11 cellular contexts compared by ENCODE assay signal in the genomic region with DNA sequence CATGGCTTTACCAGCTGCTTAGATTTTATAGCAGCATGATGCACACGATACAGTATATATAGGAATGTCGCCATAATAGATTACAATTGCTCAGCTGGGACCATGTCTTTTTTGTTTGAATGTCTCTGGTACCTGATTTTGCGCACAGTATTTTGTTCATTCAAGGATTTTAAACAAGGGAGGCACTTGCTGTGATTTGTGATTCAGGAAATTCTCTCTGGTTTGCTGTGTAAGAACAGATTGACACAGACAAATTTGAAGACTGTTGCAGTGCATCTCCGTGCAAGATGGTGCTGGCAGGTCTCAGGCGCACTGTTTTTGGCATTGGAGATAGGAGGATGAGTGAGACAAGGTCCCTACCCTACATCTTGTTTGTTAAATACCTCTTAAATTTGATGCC. TPM values are rescaled to one million over a fixed set of nuclear protein-coding genes. Genes with fewer than 3 reads are reported as not detected.
DNase-seq lines count a peak whose midpoint lies in the region; ATAC-seq, FAIRE-seq and TF ChIP-seq lines count a peak whose summit lies in the region.
"Had no signal": no experiment of that assay in that cellular context is flagged by ENCODE, and none has a peak within 500 bp of the region (broad histone marks: within the 10 kb centered on the region; RNA-seq: fewer than 3 reads in every experiment).

No MANE protein-coding gene starts in this region.

- H3K9me3 ChIP-seq in SK-N-SH (no peaks in the 10 kb centered on the region), Panc1 (ENCODE audit: control insufficient read depth, insufficient read depth, low read depth, low read length) (no peaks in the 10 kb centered on the region), endodermal cell (ENCODE audit: control insufficient read depth, low read length) (no peaks in the 10 kb centered on the region), sigmoid colon (no peaks in the 10 kb centered on the region)

- H3K4me2 ChIP-seq in SK-N-SH: peak overlapping the region; percentile 77; the same call in 1 of the 2 replicates

- H3K27me3 Mint-ChIP-seq in endodermal cell (ENCODE audit: insufficient read depth): no peaks in the 10 kb centered on the region

- peaks cover 20% of the 10 kb centered on the region for H3K36me3 Mint-ChIP-seq in endodermal cell (ENCODE audit: low read depth)

- no peaks in the 10 kb centered on the region for H3K9me3 Mint-ChIP-seq in endodermal cell

- no peak for ATAC-seq in SK-N-SH treated with all-trans-retinoic acid at 6 μM for 48 hours
- no peak for ATAC-seq in Panc1

- DNase-seq in SK-N-SH (no peak), Panc1 (ENCODE audit: low read depth, low spot score) (no peak), endodermal cell (no peak), sigmoid colon (no peak), HTR-8/SVneo (ENCODE audit: insufficient read length, low spot score) (no peak), RCC 7860 (ENCODE audit: low spot score) (no peak)
- DNase-seq in central memory CD4-positive, alpha-beta T cell: no peak
- DNase-seq: WERI-Rb-1 had no signal

- H3K4me3 ChIP-seq in SK-N-SH (ENCODE audit: low read depth in 2 of 2, low read length in 1 of 2): no peak overlapping the region
- H3K4me3 ChIP-seq in Panc1 (ENCODE audit: low read depth in 2 of 2, low read length in 2 of 2): peak overlapping the region in 1 of 2 experiments; percentile 96; a peak in 2 of 4 replicates
- peak overlapping the region; percentile 88 for H3K4me3 ChIP-seq in endodermal cell (ENCODE audit: low read length)
- H3K4me3 ChIP-seq in sigmoid colon: no peak overlapping the region

- H3K4me1 ChIP-seq in SK-N-SH (ENCODE audit: control insufficient read depth in 1 of 2, insufficient read depth in 2 of 2, low read depth in 1 of 2, low read length in 1 of 2) (peaks cover 19 to 24% of the 10 kb centered on the region in 2 experiments; a peak in 2 of 4 replicates), Panc1 (ENCODE audit: control insufficient read depth, insufficient read depth, low read length) (peaks cover 24% of the 10 kb centered on the region), endodermal cell (ENCODE audit: control insufficient read depth, insufficient read depth, low read length) (peaks cover 24% of the 10 kb centered on the region), sigmoid colon (peaks cover 0 to 50% (median 40%) of the 10 kb centered on the region in 4 donors)

- H3K79me2 ChIP-seq in SK-N-SH (ENCODE audit: insufficient read depth): peaks cover 72% of the 10 kb centered on the region

- POLR2A ChIA-PET in SK-N-SH (lab: Yijun Ruan, JAX) (interaction anchor here (0.9 kb wide), 1 partner anchor 79 kb away, joined by 3 read pairs; the partner anchor contains the start of gene COMMD7), Panc1 (lab: Charles Lee) (no interaction called here)

- H3K4me3 Mint-ChIP-seq in endodermal cell: no peak overlapping the region

- CTCF ChIA-PET in SK-N-SH (lab: Yijun Ruan, JAX): interaction anchor here (1.7 to 2.4 kb wide), 2 partner anchors 32 to 44 kb away, joined by 3 to 13 read pairs; no protein-coding TSS in a partner anchor
- CTCF ChIA-PET in Panc1 (lab: Charles Lee): no interaction called here

- 96% methylated on average over 5 of the region's 5 CpGs for WGBS in SK-N-SH (ENCODE audit: low lambda C conversion rate)
- WGBS in endodermal cell (ENCODE audit: insufficient coverage in 1 of 2, insufficient read length in 1 of 2), 2 experiments: 93 to 96% methylated on average over 4 to 5 of the region's 5 CpGs
- 61 to 78% methylated on average over 5 of the region's 5 CpGs for WGBS in sigmoid colon, 2 donors

- H3K4me1 Mint-ChIP-seq in endodermal cell: peaks cover 35% of the 10 kb centered on the region

- peak overlapping the region; percentile 71 for H3K27ac Mint-ChIP-seq in endodermal cell

- BruUV-seq in Panc1 (replicated peaks; lab: Mats Ljungman, UMichigan): no TSS peak

- TF ChIP-seq CTCF in SK-N-SH (IDR thresholded peaks at IDR 0.05) (no peak), Panc1 (IDR thresholded peaks at IDR 0.05) (no peak), endodermal cell (conservative IDR thresholded peaks at IDR 0.05) (no peak), sigmoid colon (IDR thresholded peaks at IDR 0.05) (no peak)

- H3F3A ChIP-seq in SK-N-SH (replicated peaks; ENCODE audit: insufficient read depth): peaks cover 6% of the 10 kb centered on the region

- intact Hi-C loops in Panc1 (cut with micrococcal nuclease; ENCODE audit: unreplicated experiment) (no loop called here), sigmoid colon (cut with DNase I) (loop anchor here (5.0 kb wide), 1 partner anchor 55 kb away; no protein-coding TSS in a partner anchor)

- no peak for TF ChIP-seq POLR2A in sigmoid colon (IDR thresholded peaks at IDR 0.05)

- H3K27ac ChIP-seq in SK-N-SH (ENCODE audit: low read depth in 2 of 2, low read length in 1 of 2) (no peak overlapping the region), Panc1 (ENCODE audit: low read length) (peak overlapping the region; percentile 11), endodermal cell (ENCODE audit: low read depth, low read length) (no peak overlapping the region), sigmoid colon (peak overlapping the region; percentile 41 to 99 (median 96))
- H3K27ac ChIP-seq: 22Rv1 had no signal

- in situ Hi-C loops in Panc1 (cut with HindIII; ENCODE audit: low pct_unique_long_range_greater_than_20kb, low sequenced_read_pairs): no loop called here

- no peaks in the 10 kb centered on the region for H3K27me3 ChIP-seq in SK-N-SH (ENCODE audit: insufficient read depth)
- H3K27me3 ChIP-seq in Panc1 (ENCODE audit: control insufficient read depth, insufficient read depth, low read length): no peaks in the 10 kb centered on the region
- H3K27me3 ChIP-seq in endodermal cell (ENCODE audit: control insufficient read depth, insufficient read depth, low read length, poor library complexity, severe bottlenecking): no peaks in the 10 kb centered on the region
- no peaks in the 10 kb centered on the region for H3K27me3 ChIP-seq in sigmoid colon

- no peaks in the 10 kb centered on the region for H3K9me2 ChIP-seq in SK-N-SH

- FAIRE-seq in HTR-8/SVneo (lab: Jason Lieb, UNC): no peak
- no peak for FAIRE-seq in RCC 7860 (lab: Jason Lieb, UNC)

- TF ChIP-seq RAD21 in SK-N-SH (IDR thresholded peaks at IDR 0.05; ENCODE audit: low read length): no peak

- H4K20me1 ChIP-seq in SK-N-SH (ENCODE audit: insufficient read depth): peaks cover 62% of the 10 kb centered on the region

- TF ChIP-seq EP300 in SK-N-SH (IDR thresholded peaks at IDR 0.05; ENCODE audit: borderline replicate concordance in 1 of 2, low read depth in 1 of 2, low read length in 1 of 2): no peak
- TF ChIP-seq EP300 in sigmoid colon (IDR thresholded peaks at IDR 0.05): no peak

- H3K36me3 ChIP-seq in SK-N-SH (replicated peaks in 1 of 2; ENCODE audit: control insufficient read depth in 1 of 2, insufficient read depth in 2 of 2, low read length in 1 of 2) (peaks cover 3 to 10% of the 10 kb centered on the region in 2 experiments), Panc1 (ENCODE audit: control insufficient read depth, insufficient read depth, low read length) (no peaks in the 10 kb centered on the region; the same call in 1 of the 2 replicates), endodermal cell (ENCODE audit: control insufficient read depth, insufficient read depth, low read length) (peaks cover 13% of the 10 kb centered on the region), sigmoid colon (peaks cover 5 to 15% (median 6%) of the 10 kb centered on the region in 4 donors)

- no peak overlapping the region for H2AFZ ChIP-seq in SK-N-SH (ENCODE audit: low read depth)

- H3K9ac ChIP-seq in SK-N-SH (no peak overlapping the region), endodermal cell (ENCODE audit: extremely low read depth, low read length, poor library complexity, severe bottlenecking) (no peak overlapping the region)

TF ChIP-seq in SK-N-SH, 30 proteins besides CTCF, POLR2A, EP300 and RAD21 (continues in another document):
- TF ChIP-seq ELF1 (IDR thresholded peaks at IDR 0.05): no peak
- TF ChIP-seq, protein P1, sequence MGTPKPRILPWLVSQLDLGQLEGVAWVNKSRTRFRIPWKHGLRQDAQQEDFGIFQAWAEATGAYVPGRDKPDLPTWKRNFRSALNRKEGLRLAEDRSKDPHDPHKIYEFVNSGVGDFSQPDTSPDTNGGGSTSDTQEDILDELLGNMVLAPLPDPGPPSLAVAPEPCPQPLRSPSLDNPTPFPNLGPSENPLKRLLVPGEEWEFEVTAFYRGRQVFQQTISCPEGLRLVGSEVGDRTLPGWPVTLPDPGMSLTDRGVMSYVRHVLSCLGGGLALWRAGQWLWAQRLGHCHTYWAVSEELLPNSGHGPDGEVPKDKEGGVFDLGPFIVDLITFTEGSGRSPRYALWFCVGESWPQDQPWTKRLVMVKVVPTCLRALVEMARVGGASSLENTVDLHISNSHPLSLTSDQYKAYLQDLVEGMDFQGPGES (IDR thresholded peaks at IDR 0.05; ENCODE audit: low read depth, low read length): no peak

TF ChIP-seq in SK-N-SH treated with all-trans-retinoic acid at 6 μM for 48 hours, 23 proteins besides CTCF, POLR2A, EP300 and RAD21 (continues in another document):
- TF ChIP-seq SNAI2 (CRISPR knock-in tag; IDR thresholded peaks at IDR 0.05): no peak
- TF ChIP-seq GLIS3 (CRISPR knock-in tag; IDR thresholded peaks at IDR 0.05): no peak

RNA-seq across cellular contexts. Expression of gene MAPRE1, which starts 2.4 kb away (rescaled TPM):
- 47.2 and 54.2 TPM in 2 replicates for polyA plus RNA-seq in SK-N-SH (2012; rRNA removed)
- 70.5 and 78.7 TPM in 2 replicates for polyA plus RNA-seq in SK-N-SH (2012; cell fraction: cytosol; rRNA removed)
- 15.0 and 25.1 TPM in 2 replicates for polyA plus RNA-seq in SK-N-SH (2012; cell fraction: nucleus; rRNA removed)
- 160 TPM for total RNA-seq in Panc1 (2021; ENCODE audit: unreplicated experiment)
- polyA plus RNA-seq in Panc1 (2012; ENCODE audit: insufficient read length): 98.9 TPM
- total RNA-seq in endodermal cell: 100 to 1,000 TPM; 180 to 265 TPM
- polyA plus RNA-seq in endodermal cell (2013, experiment 1 of 2): 153 TPM
- polyA plus RNA-seq in endodermal cell (2013, experiment 2 of 2): 143 TPM
- 100 to 1,000 TPM in 3 of 4 donors, 10 to 100 TPM in 1; 94.7 to 146 (median 131) TPM for total RNA-seq in sigmoid colon
- 10 to 100 TPM; 56.8 to 72.4 (median 57.7) TPM for polyA plus RNA-seq in sigmoid colon

RNA-seq across cellular contexts. Expression of gene EFCAB8, which starts 36.5 kb away (rescaled TPM):
- polyA plus RNA-seq in SK-N-SH (2012; rRNA removed): not detected in 2 replicates
- polyA plus RNA-seq in SK-N-SH (2012; cell fraction: cytosol; rRNA removed): not detected in 2 replicates
- 0.08 and 0.09 TPM in 2 replicates for polyA plus RNA-seq in SK-N-SH (2012; cell fraction: nucleus; rRNA removed)
- total RNA-seq in Panc1 (2021; ENCODE audit: unreplicated experiment): 1.1 TPM
- 0.36 TPM for polyA plus RNA-seq in Panc1 (2012; ENCODE audit: insufficient read length)
- total RNA-seq in endodermal cell: 1 to 10 TPM in 1 of 2 donors, under 1 TPM in 1; 0.44 to 1.0 TPM
- polyA plus RNA-seq in endodermal cell (2013, experiment 1 of 2): 0.11 TPM
- 0.17 TPM for polyA plus RNA-seq in endodermal cell (2013, experiment 2 of 2)
- total RNA-seq in sigmoid colon: under 1 TPM in 3 of 4 donors, not detected in 1; 0.49 to 0.83 (median 0.71) TPM
- polyA plus RNA-seq in sigmoid colon: under 1 TPM in 1 of 3 donors, not detected in 2; 0.06 TPM
- total RNA-seq: temporal lobe had no signal

Comparison
In these comparisons a context has a peak if more than half of its experiments do, and no peak if none do; other contexts are left out.
1. H3K27ac ChIP-seq: peak in Panc1 (single experiment) and sigmoid colon (4 of 4); none in SK-N-SH (0 of 2) and endodermal cell (single experiment).